10 cellular contexts compared by ENCODE assay signal in the genomic region with DNA sequence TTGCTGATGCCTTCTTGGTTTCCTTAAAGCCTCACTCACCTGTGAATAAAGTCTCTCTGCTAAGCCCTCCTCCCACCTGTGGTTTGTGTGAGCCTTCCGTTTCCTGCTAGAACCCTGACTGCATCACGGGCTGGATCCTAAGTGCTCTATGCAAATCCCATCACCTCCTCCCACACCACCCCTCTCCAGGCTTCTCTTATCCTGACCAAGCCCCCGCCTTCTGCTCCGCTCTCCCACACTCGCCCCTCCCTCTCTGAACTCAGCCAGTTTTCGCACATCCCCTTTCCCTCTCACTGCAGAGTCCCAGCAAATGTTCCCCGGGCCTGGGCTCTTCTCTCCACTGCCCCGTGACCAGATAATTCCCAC. TPM values are rescaled to one million over a fixed set of nuclear protein-coding genes. Genes with fewer than 3 reads are reported as not detected.
A peak's percentile ranks its signal among the peaks of the same experiment; 100 is the strongest.
DNase-seq lines count a peak whose midpoint lies in the region; ATAC-seq lines count a peak whose summit lies in the region.
"Had no signal": no experiment of that assay in that cellular context is flagged by ENCODE, and none has a peak within 500 bp of the region (broad histone marks: within the 10 kb centered on the region; RNA-seq: fewer than 3 reads in every experiment).

No MANE protein-coding gene starts in this region.

- peak overlapping the region; percentile 85 for H3K4me2 ChIP-seq in Karpas-422 (ENCODE audit: low read depth, low read length, poor library complexity, severe bottlenecking)

- no peaks in the 10 kb centered on the region for H4K20me1 ChIP-seq in Karpas-422 (ENCODE audit: insufficient read depth, low read depth, low read length)

- H3K27ac ChIP-seq in Karpas-422 (ENCODE audit: low read length): peak overlapping the region; percentile 86

- H3K9ac ChIP-seq in Karpas-422 (ENCODE audit: low read length): peak overlapping the region; percentile 66

- H3K4me1 ChIP-seq in Karpas-422 (ENCODE audit: low read length): peaks cover 49% of the 10 kb centered on the region

- H3K27ac Mint-ChIP-seq in central memory CD8-positive, alpha-beta T cell (ENCODE audit: low read depth): no peak overlapping the region

- H3K36me3 ChIP-seq in Karpas-422 (ENCODE audit: insufficient read depth, low read length): no peaks in the 10 kb centered on the region

- H2AFZ ChIP-seq in Karpas-422 (ENCODE audit: low read length): peak overlapping the region; percentile 74

- H3K27me3 Mint-ChIP-seq in central memory CD8-positive, alpha-beta T cell: peaks cover 37% of the 10 kb centered on the region

- H3K9me2 ChIP-seq in Karpas-422 (replicated peaks; ENCODE audit: insufficient read depth, low read length): no peaks in the 10 kb centered on the region

- H3K9me3 ChIP-seq in Karpas-422 (ENCODE audit: low read length): no peaks in the 10 kb centered on the region

- no peaks in the 10 kb centered on the region for H3K27me3 ChIP-seq in Karpas-422 (ENCODE audit: low read length)

- peaks cover 11% of the 10 kb centered on the region for H3K4me1 Mint-ChIP-seq in central memory CD8-positive, alpha-beta T cell

- no peaks in the 10 kb centered on the region for H3K9me3 Mint-ChIP-seq in central memory CD8-positive, alpha-beta T cell

- peak overlapping the region; percentile 45 for H3K4me3 Mint-ChIP-seq in central memory CD8-positive, alpha-beta T cell

- H3K36me3 Mint-ChIP-seq in central memory CD8-positive, alpha-beta T cell (ENCODE audit: insufficient read depth): no peaks in the 10 kb centered on the region

- DNase-seq in NCI-H524 (lab: John Stamatoyannopoulos, UW) (peak; percentile 20 to 59), NCI-H524 treated with DMSO at 0.1 percent for 48 hours (lab: John Stamatoyannopoulos, UW) (no peak), Karpas-422 (peak; percentile 85), putamen (ENCODE audit: low spot score) (peak; percentile 74), DMS79 (lab: John Stamatoyannopoulos, UW) (no peak), SIG-M5 treated with dmso at 0.1 percent for 504 hours (lab: John Stamatoyannopoulos, UW; ENCODE audit: unreplicated experiment) (no peak), NCI-H1694 treated with DMSO at 0.1 percent for 48 hours (lab: John Stamatoyannopoulos, UW) (no peak)
- DNase-seq in central memory CD8-positive, alpha-beta T cell (ENCODE audit: low spot score in 2 of 2): no peak
- DNase-seq: cortex of kidney, PC-3 had no signal

- ATAC-seq in central memory CD8-positive, alpha-beta T cell (replicated peaks; ENCODE audit: extremely low read depth, poor library complexity, severe bottlenecking): no peak
- ATAC-seq: PC-3 had no signal

- H3K79me2 ChIP-seq in Karpas-422 (ENCODE audit: low read length): no peaks in the 10 kb centered on the region

- peak overlapping the region; percentile 62 for H3K4me3 ChIP-seq in Karpas-422 (ENCODE audit: low read length)

RNA-seq across cellular contexts. Expression of gene PIMREG, which starts 51.8 kb away (rescaled TPM):
- total RNA-seq in Karpas-422 (2014; rRNA removed; shearing (Covaris generic); ENCODE audit: low replicate concordance): not detected in 2 replicates

Comparison
In these comparisons a context has a peak if more than half of its experiments do, and no peak if none do; other contexts are left out.
1. DNase-seq: peak in NCI-H524 (2 of 2), Karpas-422 (single experiment) and putamen (single experiment); none in NCI-H524 treated with DMSO at 0.1 percent for 48 hours (single experiment), central memory CD8-positive, alpha-beta T cell (0 of 2), DMS79 (single experiment), SIG-M5 treated with dmso at 0.1 percent for 504 hours (single experiment) and NCI-H1694 treated with DMSO at 0.1 percent for 48 hours (single experiment).